ENCODE assay signal across 17 cellular contexts in genomic region chr17:64162575-64162974, GRCh38.
"Had no signal": no experiment of that assay in that cellular context is flagged by ENCODE, and none has a peak within 500 bp of the region (broad histone marks: within the 10 kb centered on the region; RNA-seq: fewer than 3 reads in every experiment).

No MANE protein-coding gene starts in this region.

- H3K79me2 ChIP-seq: hepatocyte had no signal

- DNase-seq: foreskin keratinocyte; head of caudate nucleus; kidney; left cardiac atrium; left ventricle myocardium superior; mesenchymal stem cell; naive B cell; sigmoid colon; stimulated activated CD4-positive, alpha-beta T cell treated with anti-CD3 and anti-CD28 coated beads, Interleukin-2, amount 100 ng/mL, for 24 hours; stimulated activated CD4-positive, alpha-beta T cell treated with anti-CD3 and anti-CD28 coated beads, Interleukin-4, amount 100 ng/mL, for 4 hours; stimulated activated naive CD4-positive, alpha-beta T cell; uterus had no signal

- ATAC-seq: foreskin keratinocyte, left cardiac atrium, left ventricle myocardium superior had no signal

- H2AFZ ChIP-seq: hepatocyte had no signal

- H3K36me3 ChIP-seq: uterus had no signal

- H3K9me3 ChIP-seq: sigmoid colon, uterus had no signal

- H3K27me3 ChIP-seq: foreskin keratinocyte, hepatocyte, sigmoid colon, uterus had no signal

- H3K9me3 Mint-ChIP-seq: naive B cell, nephron, type B pancreatic cell had no signal

- H3K4me1 Mint-ChIP-seq: naive B cell had no signal

- H3K27ac ChIP-seq: foreskin keratinocyte, sigmoid colon, uterus had no signal

- H3K4me3 Mint-ChIP-seq: naive B cell, nephron, type B pancreatic cell had no signal

- H3K4me1 ChIP-seq: sigmoid colon, uterus had no signal

- H3K27me3 Mint-ChIP-seq: naive B cell, type B pancreatic cell had no signal

- H3K4me3 ChIP-seq: hepatocyte, lung, sigmoid colon, skin epidermis, uterus had no signal

- H3K4me2 ChIP-seq: hepatocyte had no signal

- H3K36me3 Mint-ChIP-seq: naive B cell had no signal
